8 cellular contexts compared by ENCODE assay signal in genomic region chr4:89657931-89658700, GRCh38.
A peak's percentile ranks its signal among the peaks of the same experiment; 100 is the strongest.
DNase-seq lines count a peak whose midpoint lies in the region; ATAC-seq, FAIRE-seq and TF ChIP-seq lines count a peak whose summit lies in the region.

No MANE protein-coding gene starts in this region.

- no peak for TF ChIP-seq EP300 in A549 (IDR thresholded peaks at IDR 0.05)

- H3K36me3 ChIP-seq in PC-9 (ENCODE audit: low read depth), result no peaks in the 10 kb centered on the region

- TF ChIP-seq CTCF in A549 (IDR thresholded peaks at IDR 0.05), result peak; percentile 41
- TF ChIP-seq CTCF in fibroblast of villous mesenchyme (IDR thresholded peaks at IDR 0.05; ENCODE audit: insufficient read depth, low read depth, low read length), result peak; percentile 57
- no peak; the same call in 1 of the 2 replicates for TF ChIP-seq CTCF in PC-9 (conservative IDR thresholded peaks at IDR 0.05)

- FAIRE-seq in A549 (lab: Jason Lieb, UNC) (no peak), GM12891 (lab: Jason Lieb, UNC) (peak; percentile 90)

- H3K79me2 ChIP-seq in PC-9 (ENCODE audit: low read depth), result no peaks in the 10 kb centered on the region

- H3K4me1 ChIP-seq in A549 (no peaks in the 10 kb centered on the region; the same call in 2 of the 3 replicates), PC-9 (replicated peaks; ENCODE audit: insufficient read depth) (no peaks in the 10 kb centered on the region; the same call in 1 of the 2 replicates)

- H3K4me2 ChIP-seq in A549 (no peak overlapping the region), PC-9 (no peak overlapping the region)

- H3K9me3 ChIP-seq in A549 (no peaks in the 10 kb centered on the region), PC-9 (ENCODE audit: insufficient read depth, low read depth) (no peaks in the 10 kb centered on the region)

- ATAC-seq in A549 (no peak), HG02798 (IDR thresholded peaks at IDR 0.05; ENCODE audit: poor library complexity, unreplicated experiment) (peak; percentile 71)

- H3K27me3 ChIP-seq in PC-9 (ENCODE audit: insufficient read depth, low read depth), result no peaks in the 10 kb centered on the region

- no peaks in the 10 kb centered on the region for H4K20me1 ChIP-seq in PC-9 (ENCODE audit: insufficient read depth)

- H3K4me3 ChIP-seq in A549 (no peak overlapping the region), fibroblast of villous mesenchyme (ENCODE audit: low read depth, low read length) (no peak overlapping the region), PC-9 (no peak overlapping the region)

- no peaks in the 10 kb centered on the region for H3K9me2 ChIP-seq in PC-9 (ENCODE audit: insufficient read depth)

- DNase-seq in A549 (ENCODE audit: low read depth in 1 of 2, low spot score in 1 of 2) (no peak), GM12891 (ENCODE audit: insufficient read length, low spot score) (no peak), NCI-H748 treated with DMSO at 0.1 percent for 48 hours (lab: John Stamatoyannopoulos, UW) (peak; percentile 4), fibroblast of villous mesenchyme (ENCODE audit: low read depth) (peak; percentile 52), NCI-H774 (lab: John Stamatoyannopoulos, UW) (no peak), PC-9 (no peak)
- no peak for DNase-seq in activated T-cell treated with anti-CD3 and anti-CD28 coated beads, Interleukin-2, amount 50 U/mL, for 1 hour

- no peaks in the 10 kb centered on the region for H3F3A ChIP-seq in PC-9 (ENCODE audit: insufficient read depth, low read depth)

- POLR2A ChIA-PET in A549 (lab: Yijun Ruan, JAX), result no interaction called here
- POLR2A ChIA-PET in PC-9 (lab: Charles Lee; ENCODE audit: unreplicated experiment), result no interaction called here

- H3K27ac ChIP-seq in A549, result no peak overlapping the region
- no peak overlapping the region for H3K27ac ChIP-seq in PC-9

- no peak overlapping the region for H2AFZ ChIP-seq in PC-9

- intact Hi-C loops in PC-9 (cut with micrococcal nuclease; ENCODE audit: unreplicated experiment), result loop anchor here (1.0 to 10.0 kb wide), 3 partner anchors 173 to 244 kb away; no protein-coding TSS in a partner anchor

- TF ChIP-seq POLR2A in A549 (IDR thresholded peaks at IDR 0.05; ENCODE audit: low read length) (no peak), GM12891 (IDR thresholded peaks at IDR 0.05; ENCODE audit: low read depth, low read length) (no peak)

- TF ChIP-seq RAD21 in A549 (conservative IDR thresholded peaks at IDR 0.05 in 1 of 2, IDR thresholded peaks at IDR 0.05 in 1 of 2), result peak; percentile 10 to 33; a peak in 1 of 5 replicates

- WGBS in A549 (ENCODE audit: missing lambda C conversion rate), result 19% methylated on average over 3 of the region's 3 CpGs

- CTCF ChIA-PET in A549 (lab: Yijun Ruan, JAX), result interaction anchor here (0.6 to 1.7 kb wide), 4 partner anchors 13 to 432 kb away, joined by 3 to 6 read pairs (median 3); no protein-coding TSS in a partner anchor
- CTCF ChIA-PET in PC-9 (lab: Charles Lee), result interaction anchor here (0.7 kb wide), 1 partner anchor 13 kb away, joined by 4 read pairs; no protein-coding TSS in a partner anchor

- BruUV-seq in PC-9 (replicated peaks; lab: Mats Ljungman, UMichigan), result no TSS peak

TF ChIP-seq in A549, 52 proteins besides CTCF, POLR2A, EP300 and RAD21:
- TF ChIP-seq USF2 (IDR thresholded peaks at IDR 0.05) (no peak), SMC3 (IDR thresholded peaks at IDR 0.05) (peak; percentile 30; the same call in 1 of the 3 replicates)

TF ChIP-seq in GM12891, 5 proteins besides CTCF, POLR2A, EP300 and RAD21:
- TF ChIP-seq PAX5 (IDR thresholded peaks at IDR 0.05; ENCODE audit: insufficient read depth, low read length, severe bottlenecking), result no peak
- peak; percentile 53 for TF ChIP-seq SPI1 (IDR thresholded peaks at IDR 0.05; ENCODE audit: low read depth, low read length)

Comparison
In these comparisons a context has a peak if more than half of its experiments do, and no peak if none do; other contexts are left out.
1. DNase-seq: peak in NCI-H748 treated with DMSO at 0.1 percent for 48 hours (single experiment) and fibroblast of villous mesenchyme (single experiment); none in A549 (0 of 2), GM12891 (single experiment), NCI-H774 (single experiment), PC-9 (0 of 2) and activated T-cell treated with anti-CD3 and anti-CD28 coated beads, Interleukin-2, amount 50 U/mL, for 1 hour (single experiment).